1 cellular context compared by ENCODE assay signal in genomic region chr9:97384406-97385262, GRCh38.
A peak's percentile ranks its signal among the peaks of the same experiment; 100 is the strongest.
TF ChIP-seq lines count a peak whose summit lies in the region.

No MANE protein-coding gene starts in this region.

TF ChIP-seq in HepG2, 621 proteins besides CTCF, POLR2A, EP300 and RAD21 (continued from another document):
- TF ChIP-seq ZBTB10 (CRISPR knock-in tag; IDR thresholded peaks at IDR 0.05; ENCODE audit: borderline replicate concordance) (no peak), NR2F2 (IDR thresholded peaks at IDR 0.05; ENCODE audit: borderline replicate concordance, low read depth) (0 out of 2 replicates have a peak, but pooled peaks have one; percentile 30), CEBPG (CRISPR knock-in tag; IDR thresholded peaks at IDR 0.05) (peak; percentile 56), ZNF3 (CRISPR knock-in tag; IDR thresholded peaks at IDR 0.05) (no peak), BCL6 (CRISPR knock-in tag; IDR thresholded peaks at IDR 0.05) (peak; percentile 21; the same call in 1 of the 2 replicates), PAXIP1 (CRISPR knock-in tag; conservative IDR thresholded peaks at IDR 0.05) (0 out of 2 replicates have a peak, but pooled peaks have one; percentile 25), NCOR1 (IDR thresholded peaks at IDR 0.05; ENCODE audit: borderline replicate concordance, low read length) (0 out of 2 replicates have a peak, but pooled peaks have one; percentile 46), HNF4G (IDR thresholded peaks at IDR 0.05; ENCODE audit: borderline replicate concordance, low read depth, low read length) (peak; percentile 73; the same call in 1 of the 2 replicates), HNF4G (CRISPR knock-in tag; IDR thresholded peaks at IDR 0.05; ENCODE audit: borderline replicate concordance, low read depth) (no peak), PPARG (CRISPR knock-in tag; conservative IDR thresholded peaks at IDR 0.05) (0 out of 2 replicates have a peak, but pooled peaks have one; percentile 9), ZNF12 (CRISPR knock-in tag; IDR thresholded peaks at IDR 0.05) (peak; percentile 55; the same call in 1 of the 2 replicates), NR2C2 (CRISPR knock-in tag; IDR thresholded peaks at IDR 0.05; ENCODE audit: borderline replicate concordance) (peak; percentile 53; the same call in 1 of the 2 replicates)
- TF ChIP-seq, protein P1, sequence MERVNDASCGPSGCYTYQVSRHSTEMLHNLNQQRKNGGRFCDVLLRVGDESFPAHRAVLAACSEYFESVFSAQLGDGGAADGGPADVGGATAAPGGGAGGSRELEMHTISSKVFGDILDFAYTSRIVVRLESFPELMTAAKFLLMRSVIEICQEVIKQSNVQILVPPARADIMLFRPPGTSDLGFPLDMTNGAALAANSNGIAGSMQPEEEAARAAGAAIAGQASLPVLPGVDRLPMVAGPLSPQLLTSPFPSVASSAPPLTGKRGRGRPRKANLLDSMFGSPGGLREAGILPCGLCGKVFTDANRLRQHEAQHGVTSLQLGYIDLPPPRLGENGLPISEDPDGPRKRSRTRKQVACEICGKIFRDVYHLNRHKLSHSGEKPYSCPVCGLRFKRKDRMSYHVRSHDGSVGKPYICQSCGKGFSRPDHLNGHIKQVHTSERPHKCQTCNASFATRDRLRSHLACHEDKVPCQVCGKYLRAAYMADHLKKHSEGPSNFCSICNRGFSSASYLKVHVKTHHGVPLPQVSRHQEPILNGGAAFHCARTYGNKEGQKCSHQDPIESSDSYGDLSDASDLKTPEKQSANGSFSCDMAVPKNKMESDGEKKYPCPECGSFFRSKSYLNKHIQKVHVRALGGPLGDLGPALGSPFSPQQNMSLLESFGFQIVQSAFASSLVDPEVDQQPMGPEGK (CRISPR knock-in tag; IDR thresholded peaks at IDR 0.05), result peak; percentile 58
TF ChIP-seq in HepG2: peak in this region for 20.
